ENCODE assay signal across 19 cellular contexts in genomic region chr4:153371835-153372234, GRCh38. TPM values are rescaled to one million over a fixed set of nuclear protein-coding genes. Genes with fewer than 3 reads are reported as not detected.
"Had no signal": no experiment of that assay in that cellular context is flagged by ENCODE, and none has a peak within 500 bp of the region (broad histone marks: within the 10 kb centered on the region; RNA-seq: fewer than 3 reads in every experiment).

No MANE protein-coding gene starts in this region.

- H3K4me3 Mint-ChIP-seq: memory B cell; mesothelial cell of epicardium; natural killer cell; neural crest cell; stimulated activated naive CD8-positive, alpha-beta T cell treated with anti-CD3 and anti-CD28 coated beads, Interleukin-15, amount 100 ng/mL, for 72 hours had no signal

- H3K4me1 Mint-ChIP-seq: memory B cell, natural killer cell, neural crest cell had no signal

- H3K36me3 Mint-ChIP-seq: memory B cell had no signal

- ATAC-seq: left cardiac atrium; lower lobe of right lung; natural killer cell; stimulated activated naive CD8-positive, alpha-beta T cell treated with anti-CD3 and anti-CD28 coated beads, Interleukin-15, amount 100 ng/mL, for 72 hours; upper lobe of right lung had no signal

- DNase-seq: dorsolateral prefrontal cortex; effector CD8-positive, alpha-beta T cell; foreskin melanocyte; head of caudate nucleus; kidney; left cardiac atrium; left ventricle myocardium inferior; lower lobe of right lung; natural killer cell; posterior cingulate gyrus; sigmoid colon; stimulated activated naive CD8-positive, alpha-beta T cell treated with anti-CD3 and anti-CD28 coated beads, Interleukin-15, amount 100 ng/mL, for 72 hours; testis; upper lobe of right lung had no signal

- H3K27me3 Mint-ChIP-seq: memory B cell; stimulated activated naive CD8-positive, alpha-beta T cell treated with anti-CD3 and anti-CD28 coated beads, Interleukin-15, amount 100 ng/mL, for 72 hours had no signal

RNA-seq across cellular contexts. Expression of gene MND1, which starts 27.3 kb away (rescaled TPM):
- total RNA-seq: right atrium auricular region, upper lobe of right lung, vagina had no signal
